ENCODE assay signal across 20 cellular contexts in the genomic region with DNA sequence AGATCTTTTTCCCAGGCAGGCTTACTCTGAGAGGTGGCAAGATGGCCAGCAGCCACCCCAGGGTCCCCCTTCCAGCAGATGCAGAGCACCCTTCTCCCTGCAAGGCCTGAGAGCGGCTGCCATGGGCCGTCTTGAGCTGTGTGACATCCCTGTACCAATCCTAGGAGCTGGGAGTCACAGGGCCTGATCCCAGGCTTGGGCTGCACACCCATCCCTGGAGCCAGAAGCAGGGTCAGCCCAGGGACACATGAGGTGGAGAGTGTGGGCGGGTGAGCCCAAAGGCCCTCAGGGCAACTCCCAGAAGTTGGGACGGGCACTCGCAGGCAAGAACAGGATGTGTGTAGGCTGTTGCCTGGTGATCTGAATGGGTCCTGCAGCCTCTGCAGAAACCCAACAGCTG. TPM values are rescaled to one million over a fixed set of nuclear protein-coding genes. Genes with fewer than 3 reads are reported as not detected.
DNase-seq lines count a peak whose midpoint lies in the region; ATAC-seq and TF ChIP-seq lines count a peak whose summit lies in the region.
"Had no signal": no experiment of that assay in that cellular context is flagged by ENCODE, and none has a peak within 500 bp of the region (broad histone marks: within the 10 kb centered on the region; RNA-seq: fewer than 3 reads in every experiment).

No MANE protein-coding gene starts in this region.

- no peaks in the 10 kb centered on the region for H3K4me1 Mint-ChIP-seq in activated T-cell treated with anti-CD3 and anti-CD28 coated beads, Interleukin-2, amount 50 U/mL, for 4 hours (ENCODE audit: low read depth)
- no peaks in the 10 kb centered on the region for H3K4me1 Mint-ChIP-seq in activated T-cell treated with anti-CD3 and anti-CD28 coated beads, Interleukin-2, amount 50 U/mL, for 72 hours (ENCODE audit: low read depth)
- H3K4me1 Mint-ChIP-seq: central memory CD8-positive, alpha-beta T cell; naive thymus-derived CD8-positive, alpha-beta T cell had no signal

- no peak overlapping the region for H3K27ac Mint-ChIP-seq in activated T-cell treated with anti-CD3 and anti-CD28 coated beads, Interleukin-2, amount 50 U/mL, for 72 hours

- H3K36me3 Mint-ChIP-seq in activated T-cell treated with anti-CD3 and anti-CD28 coated beads, Interleukin-2, amount 50 U/mL, for 4 hours (ENCODE audit: insufficient read depth): no peaks in the 10 kb centered on the region
- H3K36me3 Mint-ChIP-seq in activated T-cell treated with anti-CD3 and anti-CD28 coated beads, Interleukin-2, amount 50 U/mL, for 72 hours (ENCODE audit: insufficient read depth in 2 of 2): no peaks in the 10 kb centered on the region

- TF ChIP-seq POLR2A in Peyer's patch (IDR thresholded peaks at IDR 0.05): no peak
- no peak for TF ChIP-seq POLR2A in stomach (IDR thresholded peaks at IDR 0.05)

- no peak for ATAC-seq in activated T-cell treated with anti-CD3 and anti-CD28 coated beads, Interleukin-2, amount 50 U/mL, for 4 hours
- no peak for ATAC-seq in activated T-cell treated with anti-CD3 and anti-CD28 coated beads, Interleukin-2, amount 50 U/mL, for 72 hours (replicated peaks in 1 of 2)
- peak; percentile 19 for ATAC-seq in foreskin keratinocyte
- ATAC-seq in HG02610 (IDR thresholded peaks at IDR 0.05; ENCODE audit: unreplicated experiment): no peak
- ATAC-seq: A549; left lobe of liver; naive thymus-derived CD8-positive, alpha-beta T cell had no signal

- H3K4me3 Mint-ChIP-seq in activated T-cell treated with anti-CD3 and anti-CD28 coated beads, Interleukin-2, amount 50 U/mL, for 4 hours: no peak overlapping the region
- no peak overlapping the region for H3K4me3 Mint-ChIP-seq in activated T-cell treated with anti-CD3 and anti-CD28 coated beads, Interleukin-2, amount 50 U/mL, for 72 hours
- H3K4me3 Mint-ChIP-seq: central memory CD8-positive, alpha-beta T cell; naive thymus-derived CD8-positive, alpha-beta T cell had no signal

- TF ChIP-seq EP300 in stomach (IDR thresholded peaks at IDR 0.05): no peak

- peak; percentile 4 for DNase-seq in activated T-cell treated with anti-CD3 and anti-CD28 coated beads, Interleukin-2, amount 50 U/mL, for 4 hours
- DNase-seq in activated T-cell treated with anti-CD3 and anti-CD28 coated beads, Interleukin-2, amount 50 U/mL, for 72 hours: no peak
- DNase-seq in Peyer's patch (peak in 2 of 3 donors; percentile 25 to 37), foreskin keratinocyte (no peak), stomach (peak; percentile 16), kidney glomerular epithelial cell (lab: John Stamatoyannopoulos, UW) (no peak), NCI-H1092 (lab: John Stamatoyannopoulos, UW) (no peak)
- DNase-seq: activated CD4-positive, alpha-beta T cell treated with anti-CD3 and anti-CD28 coated beads, Interleukin-2, amount 50 U/mL, for 4 hours; activated gamma-delta T cell treated with Interleukin-2 at 50 U/mL for 16 hours; NCI-H1092 treated with DMSO at 0.1 percent for 48 hours; NCI-H446 treated with DMSO at 0.1 percent for 48 hours; T-helper 9 cell had no signal

- WGBS in stomach, 5 donors: 73 to 89% (median 80%) methylated on average over 2 to 5 of the region's 5 CpGs

- no peak for TF ChIP-seq CTCF in Peyer's patch (IDR thresholded peaks at IDR 0.05)
- TF ChIP-seq CTCF in foreskin keratinocyte (conservative IDR thresholded peaks at IDR 0.05): no peak
- TF ChIP-seq CTCF in stomach (IDR thresholded peaks at IDR 0.05): no peak

- no peaks in the 10 kb centered on the region for H3K9me3 ChIP-seq in Peyer's patch
- peaks cover 0 to 4% (median 0%) of the 10 kb centered on the region in 4 donors for H3K9me3 ChIP-seq in stomach
- H3K9me3 ChIP-seq: A549, thoracic aorta had no signal

- H3K36me3 ChIP-seq in Peyer's patch: no peaks in the 10 kb centered on the region
- H3K36me3 ChIP-seq in stomach: no peaks in the 10 kb centered on the region
- H3K36me3 ChIP-seq: thoracic aorta had no signal

- H3K27me3 ChIP-seq in Peyer's patch (no peaks in the 10 kb centered on the region), foreskin keratinocyte (peaks cover 3% of the 10 kb centered on the region), stomach (peaks cover 0 to 14% (median 0%) of the 10 kb centered on the region in 3 donors)
- H3K27me3 ChIP-seq: hepatocyte had no signal

- H3K4me3 ChIP-seq in Peyer's patch (no peak overlapping the region), stomach (no peak overlapping the region)
- H3K4me3 ChIP-seq: A549, hepatocyte, skin epidermis, thoracic aorta had no signal

- H3K27me3 Mint-ChIP-seq in activated T-cell treated with anti-CD3 and anti-CD28 coated beads, Interleukin-2, amount 50 U/mL, for 4 hours (ENCODE audit: low read depth): peaks cover 5% of the 10 kb centered on the region
- no peaks in the 10 kb centered on the region for H3K27me3 Mint-ChIP-seq in activated T-cell treated with anti-CD3 and anti-CD28 coated beads, Interleukin-2, amount 50 U/mL, for 72 hours (ENCODE audit: low read depth)

- H3K27ac ChIP-seq in Peyer's patch (no peak overlapping the region), foreskin keratinocyte (no peak overlapping the region), stomach (no peak overlapping the region)
- H3K27ac ChIP-seq: A549, hepatocyte, skin epidermis, thoracic aorta had no signal

- H3K4me1 ChIP-seq in Peyer's patch: no peaks in the 10 kb centered on the region
- no peaks in the 10 kb centered on the region for H3K4me1 ChIP-seq in foreskin keratinocyte
- H3K4me1 ChIP-seq in stomach: no peaks in the 10 kb centered on the region
- H3K4me1 ChIP-seq: A549 had no signal

- H3K9me3 Mint-ChIP-seq in activated T-cell treated with anti-CD3 and anti-CD28 coated beads, Interleukin-2, amount 50 U/mL, for 4 hours: peaks cover 2% of the 10 kb centered on the region
- no peaks in the 10 kb centered on the region for H3K9me3 Mint-ChIP-seq in activated T-cell treated with anti-CD3 and anti-CD28 coated beads, Interleukin-2, amount 50 U/mL, for 72 hours
- H3K9me3 Mint-ChIP-seq: central memory CD8-positive, alpha-beta T cell had no signal

- intact Hi-C loops in stomach (cut with DNase I; ENCODE audit: low total_unique reads): no loop called here

RNA-seq across cellular contexts. Expression of a gene that starts 40.5 kb away (rescaled TPM):
- not detected for total RNA-seq in activated T-cell treated with anti-CD3 and anti-CD28 coated beads, Interleukin-2, amount 50 U/mL, for 4 hours
- total RNA-seq in activated T-cell treated with anti-CD3 and anti-CD28 coated beads, Interleukin-2, amount 50 U/mL, for 72 hours: not detected
- total RNA-seq in Peyer's patch (under 1 TPM in 2 of 4 donors, not detected in 2; 0.27 to 0.83 TPM), foreskin keratinocyte (not detected in 2 replicates), stomach (1 to 10 TPM in 1 of 5 donors, not detected in 4; 4.9 TPM)
- polyA plus RNA-seq in foreskin keratinocyte (not detected in 2 replicates), stomach (under 1 TPM in 1 of 3 donors, not detected in 2; 0.03 TPM)
- total RNA-seq: naive thymus-derived CD8-positive, alpha-beta T cell; thoracic aorta had no signal
- polyA plus RNA-seq: A549; naive thymus-derived CD8-positive, alpha-beta T cell had no signal

RNA-seq across cellular contexts. Expression of a gene that starts 50.7 kb away (rescaled TPM):
- not detected for total RNA-seq in activated T-cell treated with anti-CD3 and anti-CD28 coated beads, Interleukin-2, amount 50 U/mL, for 4 hours
- total RNA-seq in activated T-cell treated with anti-CD3 and anti-CD28 coated beads, Interleukin-2, amount 50 U/mL, for 72 hours: not detected
- 1 to 10 TPM in 3 of 4 donors, not detected in 1; 2.1 to 6.1 (median 3.7) TPM for total RNA-seq in Peyer's patch
- 0.14 and 0.17 TPM in 2 replicates for total RNA-seq in foreskin keratinocyte
- polyA plus RNA-seq in foreskin keratinocyte: 0.08 and 0.12 TPM in 2 replicates
- total RNA-seq in stomach: 1 to 10 TPM in 1 of 5 donors, under 1 TPM in 2, not detected in 2; 0.45 to 4.9 (median 0.55) TPM
- polyA plus RNA-seq in stomach: 10 to 100 TPM in 1 of 3 donors, 1 to 10 TPM in 2; 6.0 to 48.9 (median 9.1) TPM
- total RNA-seq: naive thymus-derived CD8-positive, alpha-beta T cell; thoracic aorta had no signal
- polyA plus RNA-seq: A549; naive thymus-derived CD8-positive, alpha-beta T cell had no signal

RNA-seq across cellular contexts. Expression of a gene that starts 51.8 kb away (rescaled TPM):
- total RNA-seq in activated T-cell treated with anti-CD3 and anti-CD28 coated beads, Interleukin-2, amount 50 U/mL, for 4 hours: 1 to 10 TPM in 2 of 3 donors, under 1 TPM in 1; 0.53 to 2.1 (median 1.3) TPM
- 1 to 10 TPM in 1 of 2 donors, under 1 TPM in 1; 0.36 to 4.1 TPM for total RNA-seq in activated T-cell treated with anti-CD3 and anti-CD28 coated beads, Interleukin-2, amount 50 U/mL, for 72 hours
- total RNA-seq in Peyer's patch (10 to 100 TPM in 3 of 4 donors, 1 to 10 TPM in 1; 6.8 to 83.3 (median 25.2) TPM), foreskin keratinocyte (not detected in 2 replicates), stomach (100 to 1,000 TPM in 1 of 5 donors, 10 to 100 TPM in 4; 11.4 to 106 (median 22.7) TPM)
- polyA plus RNA-seq in foreskin keratinocyte (not detected in 2 replicates), stomach (1 to 10 TPM; 2.0 to 2.7 (median 2.3) TPM)

Comparison
In these comparisons a context has a peak if more than half of its experiments do, and no peak if none do; other contexts are left out.
1. DNase-seq: peak in activated T-cell treated with anti-CD3 and anti-CD28 coated beads, Interleukin-2, amount 50 U/mL, for 4 hours (single experiment), Peyer's patch (2 of 3) and stomach (single experiment); none in activated T-cell treated with anti-CD3 and anti-CD28 coated beads, Interleukin-2, amount 50 U/mL, for 72 hours (0 of 2), foreskin keratinocyte (0 of 2), kidney glomerular epithelial cell (single experiment) and NCI-H1092 (single experiment).